In genomic region chr4:183504064-183504929, GRCh38 we compare ENCODE assay signal across 1 cellular context.
TF ChIP-seq lines count a peak whose summit lies in the region.

No MANE protein-coding gene starts in this region.

TF ChIP-seq in K562, 482 proteins besides CTCF, POLR2A, EP300 and RAD21 (continued from another document and continues in another):
- TF ChIP-seq ZNF592 (IDR thresholded peaks at IDR 0.05) (peak; percentile 65; the same call in 1 of the 2 replicates), ID3 (CRISPR knock-in tag; IDR thresholded peaks at IDR 0.05) (no peak), ID3 (tag; IDR thresholded peaks at IDR 0.05) (peak; percentile 68; the same call in 1 of the 2 replicates), NCOA2 (IDR thresholded peaks at IDR 0.05; ENCODE audit: partially characterized antibody in 2 of 2) (no peak), KLF1 (tag; IDR thresholded peaks at IDR 0.05) (peak; percentile 56), MCM3 (IDR thresholded peaks at IDR 0.05) (no peak), SOX6 (IDR thresholded peaks at IDR 0.05) (peak; percentile 56), NR4A1 (CRISPR knock-in tag; IDR thresholded peaks at IDR 0.05) (no peak), NR4A1 (tag; IDR thresholded peaks at IDR 0.05) (peak; percentile 50; the same call in 1 of the 2 replicates), HEY1 (CRISPR knock-in tag; IDR thresholded peaks at IDR 0.05; ENCODE audit: borderline replicate concordance) (no peak), SMARCB1 (IDR thresholded peaks at IDR 0.05; ENCODE audit: insufficient read length, low read depth) (no peak), ARID3A (IDR thresholded peaks at IDR 0.05; ENCODE audit: borderline replicate concordance, low read depth, low read length) (no peak), ZNF408 (CRISPR knock-in tag; IDR thresholded peaks at IDR 0.05; ENCODE audit: low read depth) (no peak), CREB5 (CRISPR knock-in tag; IDR thresholded peaks at IDR 0.05) (no peak), NR2C1 (IDR thresholded peaks at IDR 0.05) (no peak), NR2C1 (tag; IDR thresholded peaks at IDR 0.05) (no peak), CREM (IDR thresholded peaks at IDR 0.05; ENCODE audit: low read depth) (peak; percentile 42), HMG20A (CRISPR knock-in tag; conservative IDR thresholded peaks at IDR 0.05) (no peak), EWSR1 (IDR thresholded peaks at IDR 0.05; ENCODE audit: borderline replicate concordance, low read depth, partially characterized antibody) (no peak), ZNF217 (CRISPR knock-in tag; IDR thresholded peaks at IDR 0.05) (no peak), E2F4 (CRISPR knock-in tag; IDR thresholded peaks at IDR 0.05; ENCODE audit: low read depth) (peak; percentile 97), CXXC5 (CRISPR knock-in tag; IDR thresholded peaks at IDR 0.05) (peak; percentile 87), DMBX1 (CRISPR knock-in tag; IDR thresholded peaks at IDR 0.05; ENCODE audit: borderline replicate concordance) (0 out of 2 replicates have a peak, but pooled peaks have one; percentile 26), SAP30 (IDR thresholded peaks at IDR 0.05; ENCODE audit: borderline replicate concordance, insufficient read depth, low read depth, low read length, poor library complexity, severe bottlenecking) (peak; percentile 56), TEAD1 (CRISPR knock-in tag; IDR thresholded peaks at IDR 0.05) (peak in 1 of 2 experiments; percentile 95; a peak in 2 of 4 replicates), ZBTB12 (CRISPR knock-in tag; IDR thresholded peaks at IDR 0.05) (no peak), MXD1 (CRISPR knock-in tag; IDR thresholded peaks at IDR 0.05; ENCODE audit: borderline replicate concordance, poor library complexity, severe bottlenecking) (no peak), CTBP1 (IDR thresholded peaks at IDR 0.05; ENCODE audit: borderline replicate concordance) (peak; percentile 93), PHF8 (IDR thresholded peaks at IDR 0.05; ENCODE audit: borderline replicate concordance, low read length) (peak; percentile 79; the same call in 1 of the 2 replicates), NCOA6 (IDR thresholded peaks at IDR 0.05) (no peak), HES1 (IDR thresholded peaks at IDR 0.05; ENCODE audit: low read depth) (no peak), YY1 (IDR thresholded peaks at IDR 0.05; ENCODE audit: borderline replicate concordance in 1 of 3, control insufficient read depth in 1 of 3, extremely low read depth in 1 of 3, insufficient read depth in 3 of 3, insufficient read length in 1 of 3, insufficient replicate concordance in 2 of 3, low read depth in 1 of 3, low read length in 2 of 3) (peak in 1 of 3 experiments; percentile 8)
- TF ChIP-seq, protein P1, sequence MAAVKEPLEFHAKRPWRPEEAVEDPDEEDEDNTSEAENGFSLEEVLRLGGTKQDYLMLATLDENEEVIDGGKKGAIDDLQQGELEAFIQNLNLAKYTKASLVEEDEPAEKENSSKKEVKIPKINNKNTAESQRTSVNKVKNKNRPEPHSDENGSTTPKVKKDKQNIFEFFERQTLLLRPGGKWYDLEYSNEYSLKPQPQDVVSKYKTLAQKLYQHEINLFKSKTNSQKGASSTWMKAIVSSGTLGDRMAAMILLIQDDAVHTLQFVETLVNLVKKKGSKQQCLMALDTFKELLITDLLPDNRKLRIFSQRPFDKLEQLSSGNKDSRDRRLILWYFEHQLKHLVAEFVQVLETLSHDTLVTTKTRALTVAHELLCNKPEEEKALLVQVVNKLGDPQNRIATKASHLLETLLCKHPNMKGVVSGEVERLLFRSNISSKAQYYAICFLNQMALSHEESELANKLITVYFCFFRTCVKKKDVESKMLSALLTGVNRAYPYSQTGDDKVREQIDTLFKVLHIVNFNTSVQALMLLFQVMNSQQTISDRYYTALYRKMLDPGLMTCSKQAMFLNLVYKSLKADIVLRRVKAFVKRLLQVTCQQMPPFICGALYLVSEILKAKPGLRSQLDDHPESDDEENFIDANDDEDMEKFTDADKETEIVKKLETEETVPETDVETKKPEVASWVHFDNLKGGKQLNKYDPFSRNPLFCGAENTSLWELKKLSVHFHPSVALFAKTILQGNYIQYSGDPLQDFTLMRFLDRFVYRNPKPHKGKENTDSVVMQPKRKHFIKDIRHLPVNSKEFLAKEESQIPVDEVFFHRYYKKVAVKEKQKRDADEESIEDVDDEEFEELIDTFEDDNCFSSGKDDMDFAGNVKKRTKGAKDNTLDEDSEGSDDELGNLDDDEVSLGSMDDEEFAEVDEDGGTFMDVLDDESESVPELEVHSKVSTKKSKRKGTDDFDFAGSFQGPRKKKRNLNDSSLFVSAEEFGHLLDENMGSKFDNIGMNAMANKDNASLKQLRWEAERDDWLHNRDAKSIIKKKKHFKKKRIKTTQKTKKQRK (IDR thresholded peaks at IDR 0.05; ENCODE audit: borderline replicate concordance, low read depth, low read length), result no peak
- TF ChIP-seq, protein P2, sequence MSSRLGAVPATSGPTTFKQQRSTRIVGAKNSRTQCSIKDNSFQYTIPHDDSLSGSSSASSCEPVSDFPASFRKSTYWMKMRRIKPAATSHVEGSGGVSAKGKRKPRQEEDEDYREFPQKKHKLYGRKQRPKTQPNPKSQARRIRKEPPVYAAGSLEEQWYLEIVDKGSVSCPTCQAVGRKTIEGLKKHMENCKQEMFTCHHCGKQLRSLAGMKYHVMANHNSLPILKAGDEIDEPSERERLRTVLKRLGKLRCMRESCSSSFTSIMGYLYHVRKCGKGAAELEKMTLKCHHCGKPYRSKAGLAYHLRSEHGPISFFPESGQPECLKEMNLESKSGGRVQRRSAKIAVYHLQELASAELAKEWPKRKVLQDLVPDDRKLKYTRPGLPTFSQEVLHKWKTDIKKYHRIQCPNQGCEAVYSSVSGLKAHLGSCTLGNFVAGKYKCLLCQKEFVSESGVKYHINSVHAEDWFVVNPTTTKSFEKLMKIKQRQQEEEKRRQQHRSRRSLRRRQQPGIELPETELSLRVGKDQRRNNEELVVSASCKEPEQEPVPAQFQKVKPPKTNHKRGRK (tag; IDR thresholded peaks at IDR 0.05), result no peak
- TF ChIP-seq, protein P3, sequence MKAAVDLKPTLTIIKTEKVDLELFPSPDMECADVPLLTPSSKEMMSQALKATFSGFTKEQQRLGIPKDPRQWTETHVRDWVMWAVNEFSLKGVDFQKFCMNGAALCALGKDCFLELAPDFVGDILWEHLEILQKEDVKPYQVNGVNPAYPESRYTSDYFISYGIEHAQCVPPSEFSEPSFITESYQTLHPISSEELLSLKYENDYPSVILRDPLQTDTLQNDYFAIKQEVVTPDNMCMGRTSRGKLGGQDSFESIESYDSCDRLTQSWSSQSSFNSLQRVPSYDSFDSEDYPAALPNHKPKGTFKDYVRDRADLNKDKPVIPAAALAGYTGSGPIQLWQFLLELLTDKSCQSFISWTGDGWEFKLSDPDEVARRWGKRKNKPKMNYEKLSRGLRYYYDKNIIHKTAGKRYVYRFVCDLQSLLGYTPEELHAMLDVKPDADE (conservative IDR thresholded peaks at IDR 0.05; ENCODE audit: control insufficient read depth, low read depth, low read length), result peak; percentile 78
- TF ChIP-seq, protein P4, sequence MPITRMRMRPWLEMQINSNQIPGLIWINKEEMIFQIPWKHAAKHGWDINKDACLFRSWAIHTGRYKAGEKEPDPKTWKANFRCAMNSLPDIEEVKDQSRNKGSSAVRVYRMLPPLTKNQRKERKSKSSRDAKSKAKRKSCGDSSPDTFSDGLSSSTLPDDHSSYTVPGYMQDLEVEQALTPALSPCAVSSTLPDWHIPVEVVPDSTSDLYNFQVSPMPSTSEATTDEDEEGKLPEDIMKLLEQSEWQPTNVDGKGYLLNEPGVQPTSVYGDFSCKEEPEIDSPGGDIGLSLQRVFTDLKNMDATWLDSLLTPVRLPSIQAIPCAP (CRISPR knock-in tag; IDR thresholded peaks at IDR 0.05; ENCODE audit: borderline replicate concordance), result no peak
